In genomic region chr7:5827755-5828154, GRCh38 we compare ENCODE assay signal across 9 cellular contexts. TPM values are rescaled to one million over a fixed set of nuclear protein-coding genes. Genes with fewer than 3 reads are reported as not detected.
DNase-seq lines count a peak whose midpoint lies in the region; ATAC-seq and TF ChIP-seq lines count a peak whose summit lies in the region.
"Had no signal": no experiment of that assay in that cellular context is flagged by ENCODE, and none has a peak within 500 bp of the region (broad histone marks: within the 10 kb centered on the region; RNA-seq: fewer than 3 reads in every experiment).

No MANE protein-coding gene starts in this region.

- no peak overlapping the region for H3K27ac ChIP-seq in CD4-positive, alpha-beta memory T cell (ENCODE audit: low read depth, low read length)
- H3K27ac ChIP-seq in fibroblast of lung (ENCODE audit: insufficient read depth, low read length), result no peak overlapping the region

- POLR2A ChIA-PET in CD4-positive, alpha-beta memory T cell (lab: Charles Lee; ENCODE audit: partially characterized antibody), result interaction anchor here (1.3 kb wide), 1 partner anchor 74 kb away, joined by 5 read pairs; no protein-coding TSS in a partner anchor

- no peaks in the 10 kb centered on the region for H3K27me3 ChIP-seq in CD4-positive, alpha-beta memory T cell (ENCODE audit: insufficient read depth, low read length)
- no peaks in the 10 kb centered on the region for H3K27me3 ChIP-seq in fibroblast of lung (ENCODE audit: control insufficient read depth, insufficient read depth, low read length)

- no peaks in the 10 kb centered on the region for H4K20me1 ChIP-seq in fibroblast of lung (ENCODE audit: control insufficient read depth, extremely low read depth, insufficient read depth, low read length)

- H3K4me1 ChIP-seq in CD4-positive, alpha-beta memory T cell (ENCODE audit: insufficient read depth, low read length), result peaks cover 37% of the 10 kb centered on the region
- peaks cover 2% of the 10 kb centered on the region for H3K4me1 ChIP-seq in fibroblast of lung (ENCODE audit: control insufficient read depth, extremely low read depth, insufficient read depth, low read length)

- H3K4me3 Mint-ChIP-seq in CD4-positive, alpha-beta memory T cell, result peak overlapping the region in 2 of 8 donors; percentile 39 to 40
- H3K4me3 Mint-ChIP-seq in stimulated activated naive B cell treated with anti-CD40 and anti-IgM and Interleukin-4, amounts not matched to agents 10 μg/mL and 1 μg/mL and 100 μg/mL, for 72 hours, result no peak overlapping the region

- no peaks in the 10 kb centered on the region for H3K9me3 Mint-ChIP-seq in CD4-positive, alpha-beta memory T cell
- H3K9me3 Mint-ChIP-seq in stimulated activated naive B cell treated with anti-CD40 and anti-IgM and Interleukin-4, amounts not matched to agents 10 μg/mL and 1 μg/mL and 100 μg/mL, for 72 hours, result no peaks in the 10 kb centered on the region

- no peak overlapping the region for H3K4me2 ChIP-seq in fibroblast of lung (ENCODE audit: extremely low read depth, insufficient read depth, low read length)

- peaks cover 16 to 45% (median 32%) of the 10 kb centered on the region in 4 donors for H3K4me1 Mint-ChIP-seq in CD4-positive, alpha-beta memory T cell
- H3K4me1 Mint-ChIP-seq in stimulated activated naive B cell treated with anti-CD40 and anti-IgM and Interleukin-4, amounts not matched to agents 10 μg/mL and 1 μg/mL and 100 μg/mL, for 72 hours, result peaks cover 10 to 20% of the 10 kb centered on the region in 2 donors

- no peak overlapping the region for H2AFZ ChIP-seq in fibroblast of lung (ENCODE audit: low read length)

- CTCF ChIA-PET in CD4-positive, alpha-beta memory T cell (lab: Charles Lee; ENCODE audit: partially characterized antibody), result interaction anchor here (0.6 to 3.3 kb wide), 21 partner anchors 9 to 319 kb away, joined by 3 to 25 read pairs (median 3); partner anchors contain the start of gene RNF216

- DNase-seq in CD4-positive, alpha-beta memory T cell, result peak; percentile 33 to 55 (median 47)
- DNase-seq in HFF-Myc (ENCODE audit: extremely low read depth, low read depth) (no peak), fibroblast of lung (ENCODE audit: low read depth in 2 of 2) (peak in 1 of 2 donors; percentile 2), NCI-H526 treated with DMSO at 0.1 percent for 48 hours (lab: John Stamatoyannopoulos, UW) (no peak), HPDE6-E6E7 (ENCODE audit: extremely low spot score) (no peak)
- peak; percentile 67 for DNase-seq in activated CD4-positive, alpha-beta T cell treated with anti-CD3 and anti-CD28 coated beads for 48 hours
- peak; percentile 13 for DNase-seq in stimulated activated CD8-positive, alpha-beta memory T cell treated with anti-CD3 and anti-CD28 coated beads, Interleukin-12 subunit alpha, Interleukin-12 subunit beta, amount 100 ng/mL, for 1 hour (ENCODE audit: low read depth)
- DNase-seq in stimulated activated naive B cell treated with anti-CD40 and anti-IgM and Interleukin-4, amounts not matched to agents 10 μg/mL and 1 μg/mL and 100 μg/mL, for 72 hours, result no peak

- peaks cover 12 to 16% of the 10 kb centered on the region in 2 donors for H3K36me3 Mint-ChIP-seq in CD4-positive, alpha-beta memory T cell
- H3K36me3 Mint-ChIP-seq in stimulated activated naive B cell treated with anti-CD40 and anti-IgM and Interleukin-4, amounts not matched to agents 10 μg/mL and 1 μg/mL and 100 μg/mL, for 72 hours, result no peaks in the 10 kb centered on the region

- H3K27ac Mint-ChIP-seq in CD4-positive, alpha-beta memory T cell, result peak overlapping the region; percentile 64 to 90 (median 79)
- no peak overlapping the region for H3K27ac Mint-ChIP-seq in stimulated activated naive B cell treated with anti-CD40 and anti-IgM and Interleukin-4, amounts not matched to agents 10 μg/mL and 1 μg/mL and 100 μg/mL, for 72 hours

- intact Hi-C loops in CD4-positive, alpha-beta memory T cell (cut with micrococcal nuclease), result no loop called here

- H3K4me3 ChIP-seq in CD4-positive, alpha-beta memory T cell (ENCODE audit: low read length in 2 of 2), result no peak overlapping the region
- H3K4me3 ChIP-seq in HFF-Myc (replicated peaks; ENCODE audit: low read depth, low read length) (no peak overlapping the region), fibroblast of lung (replicated peaks in 1 of 4; ENCODE audit: control extremely low read depth in 1 of 4, insufficient read depth in 1 of 4, low read depth in 3 of 4, low read length in 4 of 4) (no peak overlapping the region)

- H3K9ac ChIP-seq in fibroblast of lung (ENCODE audit: insufficient read depth, low read length), result no peak overlapping the region

- TF ChIP-seq CTCF in HFF-Myc (IDR thresholded peaks at IDR 0.05; ENCODE audit: low read depth, low read length, missing control alignments), result peak; percentile 51
- peak; percentile 35 to 48 for TF ChIP-seq CTCF in fibroblast of lung (conservative IDR thresholded peaks at IDR 0.05 in 1 of 2, IDR thresholded peaks at IDR 0.05 in 1 of 2; ENCODE audit: low read depth in 1 of 2, low read length in 2 of 2)

- H3K36me3 ChIP-seq in CD4-positive, alpha-beta memory T cell (ENCODE audit: insufficient read depth, low read length), result peaks cover 5% of the 10 kb centered on the region
- no peaks in the 10 kb centered on the region for H3K36me3 ChIP-seq in fibroblast of lung (ENCODE audit: control insufficient read depth, insufficient read depth, low read length)

- no peaks in the 10 kb centered on the region for H3K9me3 ChIP-seq in CD4-positive, alpha-beta memory T cell (ENCODE audit: control insufficient read depth in 1 of 2, low read length in 2 of 2)
- H3K9me3 ChIP-seq in fibroblast of lung (ENCODE audit: control insufficient read depth, insufficient read depth, low read depth, low read length), result no peaks in the 10 kb centered on the region

- no peak for ATAC-seq in stimulated activated naive B cell treated with anti-CD40 and anti-IgM and Interleukin-4, amounts not matched to agents 10 μg/mL and 1 μg/mL and 100 μg/mL, for 72 hours (replicated peaks)

- no peaks in the 10 kb centered on the region for H3K27me3 Mint-ChIP-seq in CD4-positive, alpha-beta memory T cell
- no peaks in the 10 kb centered on the region for H3K27me3 Mint-ChIP-seq in stimulated activated naive B cell treated with anti-CD40 and anti-IgM and Interleukin-4, amounts not matched to agents 10 μg/mL and 1 μg/mL and 100 μg/mL, for 72 hours

- no peaks in the 10 kb centered on the region for H3K79me2 ChIP-seq in fibroblast of lung (ENCODE audit: control insufficient read depth, insufficient read depth, low read length)

RNA-seq across cellular contexts. Expression of gene RNF216, which starts 46.3 kb away (rescaled TPM):
- 10 to 100 TPM; 80.0 to 82.4 TPM for total RNA-seq in CD4-positive, alpha-beta memory T cell
- polyA plus RNA-seq in CD4-positive, alpha-beta memory T cell, result 10 to 100 TPM; 19.2 to 41.4 TPM
- total RNA-seq in fibroblast of lung, result 28.8 and 31.4 TPM in 2 replicates
- polyA plus RNA-seq in fibroblast of lung, result 28.5 and 30.2 TPM in 2 replicates
- polyA plus RNA-seq in fibroblast of lung (2012), result 21.1 and 22.6 TPM in 2 replicates
- polyA minus RNA-seq in fibroblast of lung (ENCODE audit: low replicate concordance), result 29.8 and 32.6 TPM in 2 replicates

RNA-seq across cellular contexts. Expression of gene OCM, which starts 52.8 kb away (rescaled TPM):
- 10 to 100 TPM in 1 of 2 experiments, 1 to 10 TPM in 1; 9.0 to 11.4 TPM for total RNA-seq in CD4-positive, alpha-beta memory T cell
- polyA plus RNA-seq in CD4-positive, alpha-beta memory T cell, result 1 to 10 TPM in 1 of 2 donors, under 1 TPM in 1; 0.63 to 1.5 TPM
- total RNA-seq in fibroblast of lung, result not detected in 2 replicates
- polyA plus RNA-seq in fibroblast of lung, result not detected in 2 replicates
- polyA plus RNA-seq in fibroblast of lung (2012), result not detected in 2 replicates
- polyA minus RNA-seq in fibroblast of lung (ENCODE audit: low replicate concordance), result not detected in 2 replicates
- total RNA-seq: HT1080 had no signal

Comparison
In these comparisons a context has a peak if more than half of its experiments do, and no peak if none do; other contexts are left out.
1. DNase-seq: peak in CD4-positive, alpha-beta memory T cell (5 of 5), activated CD4-positive, alpha-beta T cell treated with anti-CD3 and anti-CD28 coated beads for 48 hours (single experiment) and stimulated activated CD8-positive, alpha-beta memory T cell treated with anti-CD3 and anti-CD28 coated beads, Interleukin-12 subunit alpha, Interleukin-12 subunit beta, amount 100 ng/mL, for 1 hour (single experiment); none in HFF-Myc (single experiment), NCI-H526 treated with DMSO at 0.1 percent for 48 hours (single experiment), stimulated activated naive B cell treated with anti-CD40 and anti-IgM and Interleukin-4, amounts not matched to agents 10 μg/mL and 1 μg/mL and 100 μg/mL, for 72 hours (single experiment) and HPDE6-E6E7 (single experiment).
2. RNA of gene OCM, which starts 52.8 kb away (total RNA-seq): 9.0 to 11.4 TPM in CD4-positive, alpha-beta memory T cell; not detected in fibroblast of lung; every median in the first group is over 10 times any median in the second.